Comparison of ENCODE assay signal across 32 cellular contexts in the genomic region with DNA sequence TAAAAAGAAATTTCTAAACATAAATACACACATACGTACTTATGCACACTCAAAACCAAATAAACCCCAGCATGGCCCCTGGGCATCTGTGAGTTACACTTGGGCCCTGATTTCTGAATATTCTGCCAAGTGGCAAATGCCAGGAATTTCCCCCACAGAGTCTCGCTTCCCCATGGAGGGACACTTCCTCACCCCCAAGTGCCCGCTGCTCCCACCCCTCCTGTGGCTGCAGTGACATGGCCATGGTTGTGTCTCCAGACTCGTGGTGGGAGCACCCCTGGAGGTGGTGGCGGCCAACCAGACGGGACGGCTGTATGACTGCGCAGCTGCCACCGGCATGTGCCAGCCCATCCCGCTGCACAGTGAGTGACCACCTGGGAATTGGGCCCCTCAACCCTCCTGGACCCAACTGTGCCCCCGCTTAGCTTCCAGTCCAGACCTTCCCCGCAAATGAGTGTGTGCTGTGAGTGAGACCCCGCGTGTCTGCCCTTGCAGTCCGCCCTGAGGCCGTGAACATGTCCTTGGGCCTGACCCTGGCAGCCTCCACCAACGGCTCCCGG. TPM values are rescaled to one million over a fixed set of nuclear protein-coding genes. Genes with fewer than 3 reads are reported as not detected.
"Had no signal": no experiment of that assay in that cellular context is flagged by ENCODE, and none has a peak within 500 bp of the region (broad histone marks: within the 10 kb centered on the region; RNA-seq: fewer than 3 reads in every experiment).

No MANE protein-coding gene starts in this region.

- H3K27ac ChIP-seq: ascending aorta, body of pancreas had no signal

- H3K27me3 ChIP-seq: ascending aorta, body of pancreas had no signal

- H3K9me3 ChIP-seq: ascending aorta, body of pancreas had no signal

- DNase-seq: activated CD4-positive, alpha-beta T cell treated with anti-CD3 and anti-CD28 coated beads for 48 hours; activated CD4-positive, alpha-beta T cell treated with anti-CD3 and anti-CD28 coated beads, Interleukin-2, amount 50 U/mL, for 4 hours; activated CD4-positive, CD25-positive, alpha-beta regulatory T cell treated with anti-CD3 and anti-CD28 coated beads, Interleukin-2, amount 50 U/mL, for 72 hours; activated CD8-positive, alpha-beta memory T cell treated with anti-CD3 and anti-CD28 coated beads, Interleukin-2, amount 50 U/mL, for 48 hours; activated CD8-positive, alpha-beta T cell treated with anti-CD3 and anti-CD28 coated beads, Interleukin-2, amount 10 ng/mL, durations not matched to agents 7 days and 5 days; activated effector memory CD4-positive, alpha-beta T cell treated with Interleukin-2 at 50 U/mL for 16 hours; activated naive CD4-positive, alpha-beta T cell; activated naive CD8-positive, alpha-beta T cell treated with anti-CD3 and anti-CD28 coated beads, Interleukin-2, amount 50 U/mL, for 24 hours; activated T-cell treated with anti-CD3 and anti-CD28 coated beads, Interleukin-2, amount 50 U/mL, for 1 hour; amniotic stem cell; central memory CD4-positive, alpha-beta T cell; MM.1S; NCI-H1105 treated with DMSO at 0.1 percent for 48 hours; NCI-H146; NCI-H187 treated with DMSO at 0.1 percent for 48 hours; NCI-H2081 treated with DMSO at 0.1 percent for 48 hours; NCI-H2171; NCI-H2227 treated with DMSO at 0.1 percent for 48 hours; NCI-H446 treated with DMSO at 0.1 percent for 48 hours; NCI-H524 treated with DMSO at 0.1 percent for 48 hours; NCI-H774; RPMI8226; SW 1271 had no signal

- H3K36me3 ChIP-seq: ascending aorta had no signal

- ATAC-seq: activated CD8-positive, alpha-beta T cell treated with anti-CD3 and anti-CD28 coated beads, Interleukin-2, amount 10 ng/mL, durations not matched to agents 7 days and 5 days; activated naive CD4-positive, alpha-beta T cell treated with anti-CD3 and anti-CD28 coated beads, Interleukin-2, amount 50 U/mL, for 72 hours; activated naive CD8-positive, alpha-beta T cell treated with anti-CD3 and anti-CD28 coated beads, Interleukin-2, amount 50 U/mL, for 24 hours; body of pancreas; Right ventricle myocardium inferior had no signal

- H3K4me3 ChIP-seq: ascending aorta, body of pancreas, SK-N-MC had no signal

- H3K4me1 ChIP-seq: ascending aorta, body of pancreas had no signal

RNA-seq across cellular contexts. Expression of a gene that starts 4.0 kb away (rescaled TPM):
- total RNA-seq: activated naive CD4-positive, alpha-beta T cell treated with anti-CD3 and anti-CD28 coated beads, Interleukin-2, amount 50 U/mL, for 72 hours; activated T-helper 1 cell treated with anti-CD3 and anti-CD28 coated beads, Interleukin-12 subunit alpha, Interleukin-12 subunit beta, Interleukin-2, Interleukin-4 antibody, amounts not matched to agents 30 ng/mL and 10 ng/mL and 1 ng/mL, durations not matched to agents 14 hours and 24 hours and 36 hours; ascending aorta; body of pancreas; bronchial epithelial cell; chondrocyte; OCI-LY7 had no signal

RNA-seq across cellular contexts. Expression of a gene that starts 31.0 kb away (rescaled TPM):
- total RNA-seq: activated CD8-positive, alpha-beta T cell treated with anti-CD3 and anti-CD28 coated beads, Interleukin-2, amount 10 ng/mL, durations not matched to agents 7 days and 5 days; activated naive CD4-positive, alpha-beta T cell treated with anti-CD3 and anti-CD28 coated beads, Interleukin-2, amount 50 U/mL, for 72 hours; activated T-helper 1 cell treated with anti-CD3 and anti-CD28 coated beads, Interleukin-12 subunit alpha, Interleukin-12 subunit beta, Interleukin-2, Interleukin-4 antibody, amounts not matched to agents 30 ng/mL and 10 ng/mL and 1 ng/mL, durations not matched to agents 14 hours and 24 hours and 36 hours; ascending aorta; body of pancreas; bronchial epithelial cell; chondrocyte; OCI-LY7 had no signal

RNA-seq across cellular contexts. Expression of a gene that starts 42.2 kb away (rescaled TPM):
- total RNA-seq: bronchial epithelial cell, chondrocyte, OCI-LY7 had no signal
